1 cellular context compared by ENCODE assay signal in genomic region chr11:44252999-44253602, GRCh38.
TF ChIP-seq lines count a peak whose summit lies in the region.

No MANE protein-coding gene starts in this region.

TF ChIP-seq in HEK293, 187 proteins besides CTCF, POLR2A, EP300 and RAD21 (continued from another document):
- TF ChIP-seq BCL11A (tag by site-specific recombination; IDR thresholded peaks at IDR 0.05; ENCODE audit: low read depth) (no peak), INSM2 (tag by site-specific recombination; IDR thresholded peaks at IDR 0.05) (no peak), ZNF433 (tag by site-specific recombination; IDR thresholded peaks at IDR 0.05; ENCODE audit: low read depth) (no peak), PRDM2 (tag by site-specific recombination; IDR thresholded peaks at IDR 0.05; ENCODE audit: borderline replicate concordance) (no peak), TRIM28 (IDR thresholded peaks at IDR 0.05; ENCODE audit: borderline replicate concordance, low read length) (0 out of 2 replicates have a peak, but pooled peaks have one; percentile 47), ZBTB1 (tag by site-specific recombination; IDR thresholded peaks at IDR 0.05) (no peak), MYNN (tag by site-specific recombination; IDR thresholded peaks at IDR 0.05; ENCODE audit: borderline replicate concordance) (no peak), ZNF580 (tag by site-specific recombination; IDR thresholded peaks at IDR 0.05) (peak; percentile 21; the same call in 1 of the 2 replicates), ZNF624 (tag by site-specific recombination; IDR thresholded peaks at IDR 0.05) (no peak), ZNF24 (tag by site-specific recombination; IDR thresholded peaks at IDR 0.05) (no peak), KLF8 (tag by site-specific recombination; IDR thresholded peaks at IDR 0.05) (no peak), PATZ1 (tag by site-specific recombination; IDR thresholded peaks at IDR 0.05) (no peak), SETDB1 (IDR thresholded peaks at IDR 0.05; ENCODE audit: insufficient read length, low read length) (peak; percentile 92), ZNF776 (tag by site-specific recombination; IDR thresholded peaks at IDR 0.05; ENCODE audit: borderline replicate concordance) (no peak), SCRT2 (tag by site-specific recombination; IDR thresholded peaks at IDR 0.05) (no peak)
TF ChIP-seq in HEK293: peak in this region for 3.
